8 cellular contexts compared by ENCODE assay signal in genomic region chr12:132445884-132446471, GRCh38. TPM values are rescaled to one million over a fixed set of nuclear protein-coding genes. Genes with fewer than 3 reads are reported as not detected.
DNase-seq lines count a peak whose midpoint lies in the region; ATAC-seq and TF ChIP-seq lines count a peak whose summit lies in the region.

No MANE protein-coding gene starts in this region.

- no peaks in the 10 kb centered on the region for H3K36me3 ChIP-seq in rectal smooth muscle tissue (ENCODE audit: control insufficient read depth, insufficient read depth, low read length)

- H3K9me3 Mint-ChIP-seq in activated T-cell treated with anti-CD3 and anti-CD28 coated beads, Interleukin-2, amount 50 U/mL, for 72 hours, result no peaks in the 10 kb centered on the region
- no peaks in the 10 kb centered on the region for H3K9me3 Mint-ChIP-seq in HFFc6

- H3K27me3 ChIP-seq in foreskin keratinocyte (peaks cover 16% of the 10 kb centered on the region), rectal smooth muscle tissue (ENCODE audit: control insufficient read depth, insufficient read depth, low read length) (no peaks in the 10 kb centered on the region)

- peak; percentile 51 for TF ChIP-seq POLR2A in GM19193 (IDR thresholded peaks at IDR 0.05; ENCODE audit: extremely low read depth, insufficient read depth, insufficient read length)

- H3K27ac Mint-ChIP-seq in activated T-cell treated with anti-CD3 and anti-CD28 coated beads, Interleukin-2, amount 50 U/mL, for 72 hours, result peak overlapping the region; percentile 100
- H3K27ac Mint-ChIP-seq in HFFc6, result no peak overlapping the region

- peak overlapping the region; percentile 55 for H3K27ac ChIP-seq in foreskin keratinocyte
- peak overlapping the region; percentile 14 for H3K27ac ChIP-seq in rectal smooth muscle tissue (ENCODE audit: low read depth, low read length)

- ATAC-seq in activated T-cell treated with anti-CD3 and anti-CD28 coated beads, Interleukin-2, amount 50 U/mL, for 72 hours (replicated peaks in 1 of 2), result peak; percentile 57 to 63
- ATAC-seq in foreskin keratinocyte, result peak; percentile 78

- H3K4me3 Mint-ChIP-seq in activated T-cell treated with anti-CD3 and anti-CD28 coated beads, Interleukin-2, amount 50 U/mL, for 72 hours, result peak overlapping the region; percentile 98 to 99
- no peak overlapping the region for H3K4me3 Mint-ChIP-seq in HFFc6

- H3K4me3 ChIP-seq in rectal smooth muscle tissue (ENCODE audit: low read length), result peak overlapping the region; percentile 52

- H3K4me1 ChIP-seq in foreskin keratinocyte (no peaks in the 10 kb centered on the region), rectal smooth muscle tissue (ENCODE audit: control insufficient read depth, insufficient read depth, low read length) (no peaks in the 10 kb centered on the region)

- peaks cover 47% of the 10 kb centered on the region for H3K4me1 Mint-ChIP-seq in activated T-cell treated with anti-CD3 and anti-CD28 coated beads, Interleukin-2, amount 50 U/mL, for 72 hours (ENCODE audit: low read depth)
- H3K4me1 Mint-ChIP-seq in HFFc6 (ENCODE audit: low read depth), result no peaks in the 10 kb centered on the region

- H3K27me3 Mint-ChIP-seq in activated T-cell treated with anti-CD3 and anti-CD28 coated beads, Interleukin-2, amount 50 U/mL, for 72 hours (ENCODE audit: low read depth), result no peaks in the 10 kb centered on the region
- peaks cover 46% of the 10 kb centered on the region for H3K27me3 Mint-ChIP-seq in HFFc6 (ENCODE audit: insufficient read depth)

- H3K9ac ChIP-seq in rectal smooth muscle tissue (ENCODE audit: low read length), result no peak overlapping the region

- TF ChIP-seq CTCF in foreskin keratinocyte (conservative IDR thresholded peaks at IDR 0.05) (peak; percentile 22), HFFc6 (IDR thresholded peaks at IDR 0.05) (no peak)

- H3K36me3 Mint-ChIP-seq in activated T-cell treated with anti-CD3 and anti-CD28 coated beads, Interleukin-2, amount 50 U/mL, for 72 hours (ENCODE audit: insufficient read depth in 2 of 2), result peaks cover 0 to 3% of the 10 kb centered on the region in 2 donors
- H3K36me3 Mint-ChIP-seq in HFFc6 (ENCODE audit: low read depth), result no peaks in the 10 kb centered on the region

- DNase-seq in NCI-H774 (lab: John Stamatoyannopoulos, UW) (peak; percentile 81), foreskin keratinocyte (peak; percentile 50 to 68), medulla oblongata (ENCODE audit: extremely low spot score) (no peak), Kasumi-1 (lab: John Stamatoyannopoulos, UW) (no peak), HFFc6 (no peak)
- DNase-seq in activated T-cell treated with anti-CD3 and anti-CD28 coated beads, Interleukin-2, amount 50 U/mL, for 72 hours, result peak; percentile 61 to 76

RNA-seq across cellular contexts. Expression of gene FBRSL1, which starts 44.0 kb away (rescaled TPM):
- 10 to 100 TPM; 37.0 to 42.7 TPM for total RNA-seq in activated T-cell treated with anti-CD3 and anti-CD28 coated beads, Interleukin-2, amount 50 U/mL, for 72 hours
- total RNA-seq in foreskin keratinocyte, result 20.0 and 21.6 TPM in 2 replicates
- polyA plus RNA-seq in foreskin keratinocyte, result 23.7 and 30.7 TPM in 2 replicates
- total RNA-seq in HFFc6 (2021; fragmentation: NEBNext Ultra II Directional; extraction: Animal tissue kit (Norgen Biotek cat#: 25700)), result 10 to 100 TPM; 25.1 to 34.0 (median 30.1) TPM

Comparison
In these comparisons a context has a peak if more than half of its experiments do, and no peak if none do; other contexts are left out.
1. DNase-seq: peak in NCI-H774 (single experiment), activated T-cell treated with anti-CD3 and anti-CD28 coated beads, Interleukin-2, amount 50 U/mL, for 72 hours (2 of 2) and foreskin keratinocyte (2 of 2); none in medulla oblongata (single experiment), Kasumi-1 (0 of 2) and HFFc6 (single experiment).